In the genomic region with DNA sequence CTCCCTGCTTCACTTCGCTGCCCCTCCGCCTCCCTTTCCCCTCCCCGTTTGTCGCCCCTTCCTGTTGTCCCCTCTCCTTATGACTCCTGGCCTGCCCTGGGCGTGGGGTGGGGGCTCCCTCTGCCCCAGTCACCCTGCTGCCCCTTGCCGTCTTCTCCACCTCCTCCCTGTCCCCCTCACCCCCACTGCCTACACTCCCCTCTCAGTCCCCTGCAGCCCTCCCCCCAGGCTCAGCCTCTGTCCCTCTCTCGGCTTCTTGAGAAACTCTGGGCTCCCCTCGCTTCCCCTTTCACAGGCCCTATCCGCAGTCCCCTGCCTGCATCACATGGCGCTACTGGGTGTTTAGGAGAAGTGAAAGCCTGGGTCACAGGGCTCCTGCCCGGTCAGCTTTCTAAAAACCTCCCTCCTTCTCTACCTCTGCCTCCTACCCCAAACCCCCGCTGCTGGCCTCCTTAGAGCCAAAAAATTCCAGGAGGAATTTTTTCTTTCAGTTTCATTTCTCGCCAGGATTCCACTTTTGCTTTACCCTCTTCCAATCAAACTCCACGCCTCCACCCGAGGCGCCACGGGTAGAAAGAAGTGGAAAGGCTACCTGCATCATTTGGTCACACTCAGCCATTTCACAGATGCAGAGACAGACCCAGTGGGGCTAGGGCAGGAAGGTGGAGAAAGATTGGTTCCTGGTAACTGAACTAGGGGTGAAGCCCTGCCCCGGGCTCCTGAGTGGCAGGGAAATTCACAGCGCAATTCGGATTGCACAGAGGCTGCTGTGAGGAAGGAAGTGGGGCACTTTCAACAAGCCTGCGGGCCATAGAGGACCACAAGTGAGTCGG, we compare ENCODE assay signal across 7 cellular contexts. TPM values are rescaled to one million over a fixed set of nuclear protein-coding genes. Genes with fewer than 3 reads are reported as not detected.
DNase-seq lines count a peak whose midpoint lies in the region; ATAC-seq and TF ChIP-seq lines count a peak whose summit lies in the region.

A gene (minus strand): TSS at position 268 of the 833 bp plus-strand sequence. CDS start 625 bp downstream, outside the sequence.

- no peaks in the 10 kb centered on the region; the same call in 1 of the 2 replicates for H3K27me3 ChIP-seq in OCI-LY1 (ENCODE audit: insufficient read depth, low read length)

- no peaks in the 10 kb centered on the region for H3K36me3 Mint-ChIP-seq in brain

- TF ChIP-seq CTCF in OCI-LY1 (IDR thresholded peaks at IDR 0.05; ENCODE audit: low read length) (no peak), brain (conservative IDR thresholded peaks at IDR 0.05) (no peak)

- peak within 1 kb of the TSS; percentile 34 for H3K4me3 ChIP-seq in OCI-LY1 (ENCODE audit: low read depth, low read length, poor library complexity, severe bottlenecking)

- H3K9me3 Mint-ChIP-seq in brain: no peaks in the 10 kb centered on the region

- peak within 1 kb of the TSS; percentile 46 for H3K4me2 ChIP-seq in OCI-LY1 (ENCODE audit: low read length)

- peaks cover 45% of the 10 kb centered on the region for H3K4me1 Mint-ChIP-seq in brain

- no peak within 1 kb of the TSS for H2AFZ ChIP-seq in OCI-LY1 (ENCODE audit: low read length)

- no peaks in the 10 kb centered on the region for H3K79me2 ChIP-seq in OCI-LY1 (ENCODE audit: insufficient read depth, low read length)

- H3K9me3 ChIP-seq in OCI-LY1 (ENCODE audit: low read length): no peaks in the 10 kb centered on the region

- DNase-seq in iris pigment epithelial cell (ENCODE audit: low read depth): peak; percentile 47
- DNase-seq in stimulated activated CD4-positive, alpha-beta T cell treated with anti-CD3 and anti-CD28 coated beads, Interleukin-12 subunit alpha, Interleukin-12 subunit beta, amount 100 ng/mL, for 4 hours: peak; percentile 16
- no peak for DNase-seq in cerebellar nuclear complex (lab: John Stamatoyannopoulos, UW)

- no peaks in the 10 kb centered on the region for H3K36me3 ChIP-seq in OCI-LY1 (ENCODE audit: insufficient read depth, low read length)

- H4K20me1 ChIP-seq in OCI-LY1 (ENCODE audit: insufficient read depth, low read length): no peaks in the 10 kb centered on the region

- no peak within 1 kb of the TSS for H3K27ac ChIP-seq in OCI-LY1 (ENCODE audit: low read depth, low read length, poor library complexity, severe bottlenecking)

- H3K9me2 ChIP-seq in OCI-LY1 (ENCODE audit: low read depth, low read length): no peaks in the 10 kb centered on the region

- ATAC-seq in GM18520 (IDR thresholded peaks at IDR 0.05; ENCODE audit: unreplicated experiment) (peak; percentile 52), HG02678 (IDR thresholded peaks at IDR 0.05; ENCODE audit: unreplicated experiment) (peak; percentile 70)

- peak within 1 kb of the TSS; percentile 22 to 66 (median 48) for H3K27ac Mint-ChIP-seq in brain

- H3K4me1 ChIP-seq in OCI-LY1 (ENCODE audit: insufficient read depth, low read length, severe bottlenecking): peaks cover 12% of the 10 kb centered on the region

- H3K27me3 Mint-ChIP-seq in brain: peaks cover 28% of the 10 kb centered on the region

- no peaks in the 10 kb centered on the region for H3F3A ChIP-seq in OCI-LY1 (ENCODE audit: insufficient read depth, low read length)

- H3K9ac ChIP-seq in OCI-LY1 (ENCODE audit: low read length): peak within 1 kb of the TSS; percentile 22; the same call in 1 of the 2 replicates

- peak within 1 kb of the TSS in 3 of 5 experiments; percentile 45 to 48 (median 46) for H3K4me3 Mint-ChIP-seq in brain

RNA-seq across cellular contexts. Expression of the gene that starts here (rescaled TPM):
- polyA plus RNA-seq in brain (ENCODE audit: insufficient read depth, low read depth, low replicate concordance): 11.9 TPM

Comparison
In these comparisons a context has a peak if more than half of its experiments do, and no peak if none do; other contexts are left out.
1. DNase-seq: peak in iris pigment epithelial cell (single experiment) and stimulated activated CD4-positive, alpha-beta T cell treated with anti-CD3 and anti-CD28 coated beads, Interleukin-12 subunit alpha, Interleukin-12 subunit beta, amount 100 ng/mL, for 4 hours (single experiment); none in cerebellar nuclear complex (0 of 2).